ENCODE assay signal across 12 cellular contexts in the genomic region with DNA sequence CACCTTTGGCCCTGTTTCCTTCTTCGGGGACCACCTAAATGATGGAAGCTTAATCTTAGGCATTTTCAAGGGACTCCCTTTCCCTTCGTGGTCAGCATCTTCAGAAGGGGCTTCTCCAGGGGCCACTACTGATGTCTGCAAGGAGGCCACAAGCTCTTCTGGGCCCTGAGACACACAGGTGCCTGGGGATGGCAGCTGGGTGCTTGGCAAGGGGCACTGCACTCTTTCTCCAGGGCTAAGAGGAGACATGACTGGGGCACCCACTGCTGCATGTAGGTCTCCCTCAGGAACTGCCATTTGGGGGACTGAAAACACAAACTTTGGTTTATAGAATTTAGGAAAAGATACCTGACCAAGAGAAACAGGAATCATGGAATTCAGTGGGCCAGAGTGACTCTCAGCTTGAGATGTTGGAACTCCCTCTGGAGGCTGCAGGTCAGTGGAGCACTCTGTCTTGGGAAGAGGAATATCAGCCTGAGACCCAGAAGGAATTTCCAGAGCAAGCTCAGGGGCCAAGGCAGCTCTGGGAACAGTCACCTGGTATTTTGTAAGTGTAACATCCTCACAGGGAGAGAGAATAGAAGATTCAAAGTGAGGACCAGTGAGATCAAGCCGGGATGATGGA. TPM values are rescaled to one million over a fixed set of nuclear protein-coding genes. Genes with fewer than 3 reads are reported as not detected.
DNase-seq lines count a peak whose midpoint lies in the region; ATAC-seq and TF ChIP-seq lines count a peak whose summit lies in the region.
"Had no signal": no experiment of that assay in that cellular context is flagged by ENCODE, and none has a peak within 500 bp of the region (broad histone marks: within the 10 kb centered on the region; RNA-seq: fewer than 3 reads in every experiment).

No MANE protein-coding gene starts in this region.

- intact Hi-C loops in breast epithelium (cut with DNase I; ENCODE audit: low total_unique reads): no loop called here

- no peaks in the 10 kb centered on the region for H3K4me1 Mint-ChIP-seq in stimulated activated effector memory CD8-positive, alpha-beta T cell treated with anti-CD3 and anti-CD28 coated beads, Interleukin-12 subunit alpha, Interleukin-12 subunit beta, amount 100 ng/mL, for 72 hours

- peak overlapping the region; percentile 23 for H3K27ac Mint-ChIP-seq in stimulated activated effector memory CD8-positive, alpha-beta T cell treated with anti-CD3 and anti-CD28 coated beads, Interleukin-12 subunit alpha, Interleukin-12 subunit beta, amount 100 ng/mL, for 72 hours
- H3K27ac Mint-ChIP-seq: dendritic cell treated with granulocyte-macrophage colony-stimulating factor and Interleukin-4, amounts not matched to agents 40 ng/mL and 50 ng/mL, for 4 days had no signal

- no peak overlapping the region for H3K4me3 Mint-ChIP-seq in stimulated activated effector memory CD8-positive, alpha-beta T cell treated with anti-CD3 and anti-CD28 coated beads, Interleukin-12 subunit alpha, Interleukin-12 subunit beta, amount 100 ng/mL, for 72 hours
- H3K4me3 Mint-ChIP-seq: dendritic cell treated with granulocyte-macrophage colony-stimulating factor and Interleukin-4, amounts not matched to agents 40 ng/mL and 50 ng/mL, for 4 days had no signal

- H3K4me1 ChIP-seq in breast epithelium: no peaks in the 10 kb centered on the region

- DNase-seq in T47D (ENCODE audit: low read depth in 1 of 2, low spot score in 1 of 2) (peak; percentile 65 to 76), breast epithelium (ENCODE audit: low spot score in 2 of 2) (no peak), M059J (ENCODE audit: low read depth) (peak; percentile 18), epithelial cell of proximal tubule (ENCODE audit: low read depth) (no peak), NCI-H2029 (lab: John Stamatoyannopoulos, UW) (no peak)
- no peak for DNase-seq in stimulated activated effector memory CD8-positive, alpha-beta T cell treated with anti-CD3 and anti-CD28 coated beads, Interleukin-12 subunit alpha, Interleukin-12 subunit beta, amount 100 ng/mL, for 72 hours (ENCODE audit: low spot score in 2 of 2)
- no peak for DNase-seq in activated CD4-positive, CD25-positive, alpha-beta regulatory T cell treated with anti-CD3 and anti-CD28 coated beads, Interleukin-2, amount 50 U/mL, for 72 hours
- DNase-seq: activated CD4-positive, alpha-beta T cell treated with anti-CD3 and anti-CD28 coated beads, Interleukin-2, amount 50 U/mL, for 1 hour; C1 segment of cervical spinal cord; NCI-H1694 had no signal

- H3K36me3 ChIP-seq in breast epithelium: no peaks in the 10 kb centered on the region

- no peak overlapping the region for H3K4me3 ChIP-seq in breast epithelium
- H3K4me3 ChIP-seq in epithelial cell of proximal tubule (ENCODE audit: low read depth, low read length): no peak overlapping the region

- H3K27ac ChIP-seq in breast epithelium: no peak overlapping the region

- TF ChIP-seq POLR2A in breast epithelium (IDR thresholded peaks at IDR 0.05): no peak

- no peak for ATAC-seq in stimulated activated effector memory CD8-positive, alpha-beta T cell treated with anti-CD3 and anti-CD28 coated beads, Interleukin-12 subunit alpha, Interleukin-12 subunit beta, amount 100 ng/mL, for 72 hours
- no peak for ATAC-seq in HG03095 (IDR thresholded peaks at IDR 0.05; ENCODE audit: unreplicated experiment)

- H3K9me3 Mint-ChIP-seq in stimulated activated effector memory CD8-positive, alpha-beta T cell treated with anti-CD3 and anti-CD28 coated beads, Interleukin-12 subunit alpha, Interleukin-12 subunit beta, amount 100 ng/mL, for 72 hours: no peaks in the 10 kb centered on the region
- H3K9me3 Mint-ChIP-seq: dendritic cell treated with granulocyte-macrophage colony-stimulating factor and Interleukin-4, amounts not matched to agents 40 ng/mL and 50 ng/mL, for 4 days had no signal

- in situ Hi-C loops in T47D (cut with HindIII; ENCODE audit: low pct_unique_long_range_greater_than_20kb, low sequenced_read_pairs): no loop called here

- no peak for TF ChIP-seq CTCF in breast epithelium (IDR thresholded peaks at IDR 0.05)
- TF ChIP-seq CTCF in epithelial cell of proximal tubule (conservative IDR thresholded peaks at IDR 0.05; ENCODE audit: low read depth, low read length): peak; percentile 19

- no peaks in the 10 kb centered on the region for H3K36me3 Mint-ChIP-seq in stimulated activated effector memory CD8-positive, alpha-beta T cell treated with anti-CD3 and anti-CD28 coated beads, Interleukin-12 subunit alpha, Interleukin-12 subunit beta, amount 100 ng/mL, for 72 hours

- no peaks in the 10 kb centered on the region for H3K9me3 ChIP-seq in breast epithelium

- no peaks in the 10 kb centered on the region for H3K27me3 ChIP-seq in breast epithelium

RNA-seq across cellular contexts. Expression of a gene that starts 16.0 kb away (rescaled TPM):
- total RNA-seq in breast epithelium: 1 to 10 TPM in 1 of 3 donors, under 1 TPM in 1, not detected in 1; 0.33 to 4.0 TPM
- not detected in 2 replicates for total RNA-seq in M059J (2014; rRNA removed; shearing (Covaris generic))
- not detected in 2 replicates for total RNA-seq in epithelial cell of proximal tubule

RNA-seq across cellular contexts. Expression of a gene that starts 37.5 kb away (rescaled TPM):
- total RNA-seq in breast epithelium (10 to 100 TPM; 15.1 to 46.7 (median 19.3) TPM), epithelial cell of proximal tubule (16.6 and 20.8 TPM in 2 replicates)
- total RNA-seq in M059J (2014; rRNA removed; shearing (Covaris generic)): 3.2 and 4.7 TPM in 2 replicates

RNA-seq across cellular contexts. Expression of a gene that starts 45.0 kb away (rescaled TPM):
- 10 to 100 TPM in 1 of 3 donors, 1 to 10 TPM in 2; 4.5 to 17.0 (median 8.8) TPM for total RNA-seq in breast epithelium
- total RNA-seq in M059J (2014; rRNA removed; shearing (Covaris generic)): 3.3 and 5.6 TPM in 2 replicates
- 4.5 and 5.0 TPM in 2 replicates for total RNA-seq in epithelial cell of proximal tubule

Comparison
In these comparisons a context has a peak if more than half of its experiments do, and no peak if none do; other contexts are left out.
1. DNase-seq: peak in T47D (2 of 2) and M059J (single experiment); none in breast epithelium (0 of 2), epithelial cell of proximal tubule (single experiment), stimulated activated effector memory CD8-positive, alpha-beta T cell treated with anti-CD3 and anti-CD28 coated beads, Interleukin-12 subunit alpha, Interleukin-12 subunit beta, amount 100 ng/mL, for 72 hours (0 of 2), NCI-H2029 (single experiment) and activated CD4-positive, CD25-positive, alpha-beta regulatory T cell treated with anti-CD3 and anti-CD28 coated beads, Interleukin-2, amount 50 U/mL, for 72 hours (single experiment).